ENCODE assay signal across 22 cellular contexts in genomic region chr16:28151180-28151579, GRCh38.
A peak's percentile ranks its signal among the peaks of the same experiment; 100 is the strongest.
DNase-seq lines count a peak whose midpoint lies in the region; ATAC-seq and TF ChIP-seq lines count a peak whose summit lies in the region.
"Had no signal": no experiment of that assay in that cellular context is flagged by ENCODE, and none has a peak within 500 bp of the region (broad histone marks: within the 10 kb centered on the region; RNA-seq: fewer than 3 reads in every experiment).

No MANE protein-coding gene starts in this region.

- TF ChIP-seq POLR2A in heart left ventricle (IDR thresholded peaks at IDR 0.05), result no peak

- no peaks in the 10 kb centered on the region for H3K9me3 Mint-ChIP-seq in activated T-cell treated with anti-CD3 and anti-CD28 coated beads, Interleukin-2, amount 50 U/mL, for 24 hours
- no peaks in the 10 kb centered on the region for H3K9me3 Mint-ChIP-seq in activated naive CD8-positive, alpha-beta T cell treated with anti-CD3 and anti-CD28 coated beads, Interleukin-2, amount 10 ng/mL, durations not matched to agents 7 days and 5 days
- no peaks in the 10 kb centered on the region for H3K9me3 Mint-ChIP-seq in osteocyte (ENCODE audit: unreplicated experiment)
- H3K9me3 Mint-ChIP-seq: activated T-cell treated with anti-CD3 and anti-CD28 coated beads, Interleukin-2, amount 50 U/mL, for 4 hours; CD14-positive monocyte had no signal

- no peak for DNase-seq in activated T-cell treated with anti-CD3 and anti-CD28 coated beads, Interleukin-2, amount 50 U/mL, for 24 hours
- no peak for DNase-seq in activated T-cell treated with anti-CD3 and anti-CD28 coated beads, Interleukin-2, amount 50 U/mL, for 48 hours
- DNase-seq in LNCaP clone FGC (ENCODE audit: low read depth) (peak; percentile 94), NCI-H1417 (lab: John Stamatoyannopoulos, UW) (no peak), osteocyte (ENCODE audit: extremely low spot score, unreplicated experiment) (no peak), heart left ventricle (no peak)
- no peak for DNase-seq in activated naive CD8-positive, alpha-beta T cell treated with anti-CD3 and anti-CD28 coated beads, Interleukin-2, amount 10 ng/mL, durations not matched to agents 7 days and 5 days
- DNase-seq: ACHN; activated CD4-positive, alpha-beta T cell treated with anti-CD3 and anti-CD28 coated beads for 48 hours; activated T-cell treated with anti-CD3 and anti-CD28 coated beads, Interleukin-2, amount 50 U/mL, for 4 hours; caudate nucleus; DMS53; GF-D8; kidney; NCI-H1436; pancreas; right lobe of liver; SK-N-SH had no signal

- intact Hi-C loops in heart left ventricle (cut with DNase I), result no loop called here

- H3K27me3 ChIP-seq in neutrophil, result no peaks in the 10 kb centered on the region
- no peaks in the 10 kb centered on the region for H3K27me3 ChIP-seq in heart left ventricle
- H3K27me3 ChIP-seq: pancreas, right lobe of liver had no signal

- TF ChIP-seq CTCF in LNCaP clone FGC (IDR thresholded peaks at IDR 0.05; ENCODE audit: control insufficient read depth, extremely low read depth, insufficient read depth), result no peak
- TF ChIP-seq CTCF in neutrophil (IDR thresholded peaks at IDR 0.05), result no peak
- no peak for TF ChIP-seq CTCF in osteocyte (IDR thresholded peaks at IDR 0.05)
- TF ChIP-seq CTCF in heart left ventricle (IDR thresholded peaks at IDR 0.05), result no peak

- H3K4me1 ChIP-seq in neutrophil (ENCODE audit: control insufficient read depth in 1 of 2, insufficient read depth in 1 of 2, low read depth in 1 of 2, low read length in 1 of 2), result peaks cover 74 to 96% of the 10 kb centered on the region in 2 experiments
- H3K4me1 ChIP-seq in heart left ventricle, result peaks cover 0 to 13% (median 0%) of the 10 kb centered on the region in 12 donors
- H3K4me1 ChIP-seq: pancreas, right lobe of liver had no signal

- WGBS in heart left ventricle, 4 donors, result 83 to 89% (median 86%) methylated on average over 7 of the region's 7 CpGs

- peaks cover 96% of the 10 kb centered on the region for H3K36me3 Mint-ChIP-seq in activated T-cell treated with anti-CD3 and anti-CD28 coated beads, Interleukin-2, amount 50 U/mL, for 24 hours (ENCODE audit: low read depth)
- peaks cover 61% of the 10 kb centered on the region for H3K36me3 Mint-ChIP-seq in activated naive CD8-positive, alpha-beta T cell treated with anti-CD3 and anti-CD28 coated beads, Interleukin-2, amount 10 ng/mL, durations not matched to agents 7 days and 5 days
- peaks cover 52% of the 10 kb centered on the region for H3K36me3 Mint-ChIP-seq in osteocyte (ENCODE audit: unreplicated experiment)

- H3K36me3 ChIP-seq in neutrophil (peaks cover 99% of the 10 kb centered on the region), heart left ventricle (peaks cover 0 to 99% (median 95%) of the 10 kb centered on the region in 9 donors)

- no peak for ATAC-seq in activated naive CD8-positive, alpha-beta T cell treated with anti-CD3 and anti-CD28 coated beads, Interleukin-2, amount 10 ng/mL, durations not matched to agents 7 days and 5 days (ENCODE audit: low read depth)
- ATAC-seq in heart left ventricle, result no peak
- ATAC-seq: activated T-cell treated with anti-CD3 and anti-CD28 coated beads, Interleukin-2, amount 50 U/mL, for 4 hours; esophagus mucosa; pancreas; right lobe of liver had no signal

- H3K4me1 Mint-ChIP-seq in activated T-cell treated with anti-CD3 and anti-CD28 coated beads, Interleukin-2, amount 50 U/mL, for 24 hours (ENCODE audit: low read depth), result peaks cover 72% of the 10 kb centered on the region
- H3K4me1 Mint-ChIP-seq in activated naive CD8-positive, alpha-beta T cell treated with anti-CD3 and anti-CD28 coated beads, Interleukin-2, amount 10 ng/mL, durations not matched to agents 7 days and 5 days, result peaks cover 54% of the 10 kb centered on the region
- peaks cover 4% of the 10 kb centered on the region for H3K4me1 Mint-ChIP-seq in osteocyte (ENCODE audit: unreplicated experiment)

- H3K27me3 Mint-ChIP-seq in activated T-cell treated with anti-CD3 and anti-CD28 coated beads, Interleukin-2, amount 50 U/mL, for 24 hours, result no peaks in the 10 kb centered on the region
- no peaks in the 10 kb centered on the region for H3K27me3 Mint-ChIP-seq in activated naive CD8-positive, alpha-beta T cell treated with anti-CD3 and anti-CD28 coated beads, Interleukin-2, amount 10 ng/mL, durations not matched to agents 7 days and 5 days
- H3K27me3 Mint-ChIP-seq in osteocyte (ENCODE audit: unreplicated experiment), result no peaks in the 10 kb centered on the region

- H3K27ac ChIP-seq in neutrophil (peak overlapping the region; percentile 100), heart left ventricle (no peak overlapping the region)
- H3K27ac ChIP-seq: pancreas, right lobe of liver, RWPE1 had no signal

- POLR2A ChIA-PET in activated naive CD8-positive, alpha-beta T cell treated with anti-CD3 and anti-CD28 coated beads, Interleukin-2, amount 10 ng/mL, durations not matched to agents 7 days and 5 days (lab: Charles Lee), result interaction anchor here (0.7 to 1.2 kb wide), 3 partner anchors 42 to 62 kb away, joined by 3 to 4 read pairs (median 3); no protein-coding TSS in a partner anchor

- no peak overlapping the region for H3K4me3 Mint-ChIP-seq in activated T-cell treated with anti-CD3 and anti-CD28 coated beads, Interleukin-2, amount 50 U/mL, for 24 hours
- no peak overlapping the region for H3K4me3 Mint-ChIP-seq in activated naive CD8-positive, alpha-beta T cell treated with anti-CD3 and anti-CD28 coated beads, Interleukin-2, amount 10 ng/mL, durations not matched to agents 7 days and 5 days
- H3K4me3 Mint-ChIP-seq in osteocyte (ENCODE audit: unreplicated experiment), result no peak overlapping the region
- H3K4me3 Mint-ChIP-seq: activated T-cell treated with anti-CD3 and anti-CD28 coated beads, Interleukin-2, amount 50 U/mL, for 4 hours; CD14-positive monocyte had no signal

- H3K9me3 ChIP-seq in neutrophil, result no peaks in the 10 kb centered on the region
- no peaks in the 10 kb centered on the region for H3K9me3 ChIP-seq in heart left ventricle
- H3K9me3 ChIP-seq: pancreas, right lobe of liver, SK-N-SH had no signal

- H3K4me3 ChIP-seq in LNCaP clone FGC (ENCODE audit: low read depth, low read length), result no peak overlapping the region
- peak overlapping the region in 1 of 2 experiments; percentile 7 for H3K4me3 ChIP-seq in neutrophil (ENCODE audit: low read depth in 1 of 2, low read length in 1 of 2)
- H3K4me3 ChIP-seq in heart left ventricle, result no peak overlapping the region
- H3K4me3 ChIP-seq: pancreas, right lobe of liver had no signal

- H3K27ac Mint-ChIP-seq in activated T-cell treated with anti-CD3 and anti-CD28 coated beads, Interleukin-2, amount 50 U/mL, for 24 hours, result peak overlapping the region; percentile 73
- H3K27ac Mint-ChIP-seq in activated naive CD8-positive, alpha-beta T cell treated with anti-CD3 and anti-CD28 coated beads, Interleukin-2, amount 10 ng/mL, durations not matched to agents 7 days and 5 days, result peak overlapping the region; percentile 72
- H3K27ac Mint-ChIP-seq in osteocyte (ENCODE audit: unreplicated experiment), result no peak overlapping the region
